ENCODE assay signal across 1 cellular context in the genomic region with DNA sequence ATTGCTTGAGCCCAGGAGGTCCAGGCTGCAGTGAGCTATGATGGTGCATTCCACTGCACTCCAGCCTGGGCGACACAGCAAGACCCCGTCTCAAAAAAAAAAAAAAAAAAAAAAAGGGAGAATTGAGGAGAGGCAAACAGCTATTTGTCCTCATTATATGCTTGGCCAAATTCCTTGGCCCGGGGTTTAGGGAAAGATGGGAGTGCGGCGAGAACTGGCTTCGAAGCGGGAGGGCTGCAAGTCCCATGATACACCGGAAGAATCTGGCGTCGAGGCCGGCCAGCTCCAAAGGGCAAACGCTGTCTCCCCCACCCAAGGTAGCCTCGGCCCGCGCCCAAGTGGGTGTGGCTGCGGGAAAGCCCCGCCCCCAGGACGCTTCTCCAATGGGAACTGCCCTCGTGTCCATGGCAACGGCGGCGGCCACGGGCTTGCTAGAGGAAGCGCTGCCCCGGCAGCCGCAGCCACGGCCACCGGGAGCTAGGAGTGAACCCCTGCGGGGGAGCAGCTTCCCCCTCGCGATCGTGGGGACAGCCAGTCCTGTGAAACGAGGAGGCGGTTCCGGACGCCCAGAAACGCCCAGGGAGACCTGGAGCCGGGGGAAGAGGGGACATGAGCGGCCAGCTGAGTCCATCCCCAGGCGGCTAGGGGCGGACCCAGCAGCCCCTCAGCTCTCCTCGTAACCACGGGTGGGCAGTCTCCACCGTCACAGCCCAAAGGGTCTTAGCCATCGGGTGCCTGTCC.
TF ChIP-seq lines count a peak whose summit lies in the region.

A gene with protein sequence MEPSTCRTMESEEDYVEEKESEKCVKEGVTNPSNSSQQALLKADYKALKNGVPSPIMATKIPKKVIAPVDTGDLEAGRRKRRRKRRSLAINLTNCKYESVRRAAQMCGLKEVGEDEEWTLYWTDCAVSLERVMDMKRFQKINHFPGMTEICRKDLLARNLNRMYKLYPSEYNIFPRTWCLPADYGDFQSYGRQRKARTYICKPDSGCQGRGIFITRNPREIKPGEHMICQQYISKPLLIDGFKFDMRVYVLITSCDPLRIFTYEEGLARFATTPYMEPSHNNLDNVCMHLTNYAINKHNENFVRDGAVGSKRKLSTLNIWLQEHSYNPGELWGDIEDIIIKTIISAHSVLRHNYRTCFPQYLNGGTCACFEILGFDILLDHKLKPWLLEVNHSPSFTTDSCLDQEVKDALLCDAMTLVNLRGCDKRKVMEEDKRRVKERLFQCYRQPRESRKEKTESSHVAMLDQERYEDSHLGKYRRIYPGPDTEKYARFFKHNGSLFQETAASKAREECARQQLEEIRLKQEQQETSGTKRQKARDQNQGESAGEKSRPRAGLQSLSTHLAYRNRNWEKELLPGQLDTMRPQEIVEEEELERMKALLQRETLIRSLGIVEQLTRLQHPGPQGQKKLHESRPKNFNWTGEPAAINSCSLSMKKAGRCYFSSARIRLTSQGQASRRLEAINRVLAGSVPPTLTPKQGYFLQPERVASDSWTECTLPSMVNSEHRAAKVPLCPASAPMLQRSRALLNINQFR (plus strand): TSS at position 434 of the 741 bp plus-strand sequence. CDS start 1,075 bp downstream, outside the sequence.

TF ChIP-seq in HepG2, 621 proteins besides CTCF, POLR2A, EP300 and RAD21 (continued from another document and continues in another):
- TF ChIP-seq, protein P1, sequence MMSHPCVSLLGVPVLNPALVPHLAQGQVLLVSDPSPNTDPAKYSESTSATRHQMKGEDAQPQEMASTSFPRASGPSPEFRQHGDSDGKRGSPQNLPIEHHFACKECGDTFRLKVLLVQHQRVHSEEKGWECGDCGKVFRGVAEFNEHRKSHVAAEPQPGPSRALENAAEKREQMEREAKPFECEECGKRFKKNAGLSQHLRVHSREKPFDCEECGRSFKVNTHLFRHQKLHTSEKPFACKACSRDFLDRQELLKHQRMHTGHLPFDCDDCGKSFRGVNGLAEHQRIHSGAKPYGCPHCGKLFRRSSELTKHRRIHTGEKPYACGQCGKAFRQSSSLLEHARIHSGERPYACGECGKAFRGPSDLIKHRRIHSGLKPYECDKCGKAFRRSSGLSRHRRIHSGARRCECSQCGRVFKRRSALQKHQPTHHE (CRISPR knock-in tag; IDR thresholded peaks at IDR 0.05; ENCODE audit: borderline replicate concordance): no peak
- TF ChIP-seq IRF2 (CRISPR knock-in tag; IDR thresholded peaks at IDR 0.05) (0 out of 2 replicates have a peak, but pooled peaks have one; percentile 40), ZNF367 (CRISPR knock-in tag; IDR thresholded peaks at IDR 0.05; ENCODE audit: borderline replicate concordance) (no peak), ETV5 (CRISPR knock-in tag; IDR thresholded peaks at IDR 0.05; ENCODE audit: borderline replicate concordance) (peak; percentile 80), NCOA2 (CRISPR knock-in tag; IDR thresholded peaks at IDR 0.05) (0 out of 2 replicates have a peak, but pooled peaks have one; percentile 33), AKAP8 (CRISPR knock-in tag; IDR thresholded peaks at IDR 0.05) (peak; percentile 50; the same call in 1 of the 2 replicates), NR2C2 (CRISPR knock-in tag; IDR thresholded peaks at IDR 0.05; ENCODE audit: borderline replicate concordance) (peak; percentile 52; the same call in 1 of the 2 replicates), ZNF781 (CRISPR knock-in tag; IDR thresholded peaks at IDR 0.05; ENCODE audit: borderline replicate concordance, not compliant biosample characterization) (peak; percentile 29), GATAD2A (CRISPR knock-in tag; IDR thresholded peaks at IDR 0.05) (peak; percentile 37; the same call in 1 of the 2 replicates), ZSCAN22 (CRISPR knock-in tag; IDR thresholded peaks at IDR 0.05) (no peak), DR1 (CRISPR knock-in tag; IDR thresholded peaks at IDR 0.05) (0 out of 2 replicates have a peak, but pooled peaks have one; percentile 52), ZNF329 (CRISPR knock-in tag; IDR thresholded peaks at IDR 0.05; ENCODE audit: low read depth) (peak; percentile 47; the same call in 1 of the 2 replicates), ATF1 (CRISPR knock-in tag; IDR thresholded peaks at IDR 0.05) (no peak), MXI1 (IDR thresholded peaks at IDR 0.05; ENCODE audit: borderline replicate concordance, low read depth, low read length) (peak; percentile 76; the same call in 1 of the 3 replicates), ZNF10 (CRISPR knock-in tag; IDR thresholded peaks at IDR 0.05; ENCODE audit: borderline replicate concordance, low read depth) (no peak), SMC3 (IDR thresholded peaks at IDR 0.05; ENCODE audit: low read length) (no peak), ZNF724P (CRISPR knock-in tag; IDR thresholded peaks at IDR 0.05; ENCODE audit: borderline replicate concordance) (no peak), HDAC6 (IDR thresholded peaks at IDR 0.05; ENCODE audit: low read depth, low read length) (no peak), NFE2 (CRISPR knock-in tag; IDR thresholded peaks at IDR 0.05) (no peak), ZNF382 (CRISPR knock-in tag; IDR thresholded peaks at IDR 0.05; ENCODE audit: borderline replicate concordance) (no peak), SMAD9 (CRISPR knock-in tag; IDR thresholded peaks at IDR 0.05) (no peak), CENPX (CRISPR knock-in tag; IDR thresholded peaks at IDR 0.05) (no peak), ZNF253 (CRISPR knock-in tag; IDR thresholded peaks at IDR 0.05; ENCODE audit: borderline replicate concordance) (no peak), ZZZ3 (CRISPR knock-in tag; IDR thresholded peaks at IDR 0.05; ENCODE audit: borderline replicate concordance) (no peak)
- TF ChIP-seq, protein P2, sequence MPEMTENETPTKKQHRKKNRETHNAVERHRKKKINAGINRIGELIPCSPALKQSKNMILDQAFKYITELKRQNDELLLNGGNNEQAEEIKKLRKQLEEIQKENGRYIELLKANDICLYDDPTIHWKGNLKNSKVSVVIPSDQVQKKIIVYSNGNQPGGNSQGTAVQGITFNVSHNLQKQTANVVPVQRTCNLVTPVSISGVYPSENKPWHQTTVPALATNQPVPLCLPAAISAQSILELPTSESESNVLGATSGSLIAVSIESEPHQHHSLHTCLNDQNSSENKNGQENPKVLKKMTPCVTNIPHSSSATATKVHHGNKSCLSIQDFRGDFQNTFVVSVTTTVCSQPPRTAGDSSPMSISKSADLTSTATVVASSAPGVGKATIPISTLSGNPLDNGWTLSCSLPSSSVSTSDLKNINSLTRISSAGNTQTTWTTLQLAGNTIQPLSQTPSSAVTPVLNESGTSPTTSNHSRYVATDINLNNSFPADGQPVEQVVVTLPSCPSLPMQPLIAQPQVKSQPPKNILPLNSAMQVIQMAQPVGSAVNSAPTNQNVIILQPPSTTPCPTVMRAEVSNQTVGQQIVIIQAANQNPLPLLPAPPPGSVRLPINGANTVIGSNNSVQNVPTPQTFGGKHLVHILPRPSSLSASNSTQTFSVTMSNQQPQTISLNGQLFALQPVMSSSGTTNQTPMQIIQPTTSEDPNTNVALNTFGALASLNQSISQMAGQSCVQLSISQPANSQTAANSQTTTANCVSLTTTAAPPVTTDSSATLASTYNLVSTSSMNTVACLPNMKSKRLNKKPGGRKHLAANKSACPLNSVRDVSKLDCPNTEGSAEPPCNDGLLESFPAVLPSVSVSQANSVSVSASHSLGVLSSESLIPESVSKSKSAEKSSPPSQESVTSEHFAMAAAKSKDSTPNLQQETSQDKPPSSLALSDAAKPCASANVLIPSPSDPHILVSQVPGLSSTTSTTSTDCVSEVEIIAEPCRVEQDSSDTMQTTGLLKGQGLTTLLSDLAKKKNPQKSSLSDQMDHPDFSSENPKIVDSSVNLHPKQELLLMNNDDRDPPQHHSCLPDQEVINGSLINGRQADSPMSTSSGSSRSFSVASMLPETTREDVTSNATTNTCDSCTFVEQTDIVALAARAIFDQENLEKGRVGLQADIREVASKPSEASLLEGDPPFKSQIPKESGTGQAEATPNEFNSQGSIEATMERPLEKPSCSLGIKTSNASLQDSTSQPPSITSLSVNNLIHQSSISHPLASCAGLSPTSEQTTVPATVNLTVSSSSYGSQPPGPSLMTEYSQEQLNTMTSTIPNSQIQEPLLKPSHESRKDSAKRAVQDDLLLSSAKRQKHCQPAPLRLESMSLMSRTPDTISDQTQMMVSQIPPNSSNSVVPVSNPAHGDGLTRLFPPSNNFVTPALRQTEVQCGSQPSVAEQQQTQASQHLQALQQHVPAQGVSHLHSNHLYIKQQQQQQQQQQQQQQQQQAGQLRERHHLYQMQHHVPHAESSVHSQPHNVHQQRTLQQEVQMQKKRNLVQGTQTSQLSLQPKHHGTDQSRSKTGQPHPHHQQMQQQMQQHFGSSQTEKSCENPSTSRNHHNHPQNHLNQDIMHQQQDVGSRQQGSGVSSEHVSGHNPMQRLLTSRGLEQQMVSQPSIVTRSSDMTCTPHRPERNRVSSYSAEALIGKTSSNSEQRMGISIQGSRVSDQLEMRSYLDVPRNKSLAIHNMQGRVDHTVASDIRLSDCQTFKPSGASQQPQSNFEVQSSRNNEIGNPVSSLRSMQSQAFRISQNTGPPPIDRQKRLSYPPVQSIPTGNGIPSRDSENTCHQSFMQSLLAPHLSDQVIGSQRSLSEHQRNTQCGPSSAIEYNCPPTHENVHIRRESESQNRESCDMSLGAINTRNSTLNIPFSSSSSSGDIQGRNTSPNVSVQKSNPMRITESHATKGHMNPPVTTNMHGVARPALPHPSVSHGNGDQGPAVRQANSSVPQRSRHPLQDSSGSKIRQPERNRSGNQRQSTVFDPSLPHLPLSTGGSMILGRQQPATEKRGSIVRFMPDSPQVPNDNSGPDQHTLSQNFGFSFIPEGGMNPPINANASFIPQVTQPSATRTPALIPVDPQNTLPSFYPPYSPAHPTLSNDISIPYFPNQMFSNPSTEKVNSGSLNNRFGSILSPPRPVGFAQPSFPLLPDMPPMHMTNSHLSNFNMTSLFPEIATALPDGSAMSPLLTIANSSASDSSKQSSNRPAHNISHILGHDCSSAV (CRISPR knock-in tag; IDR thresholded peaks at IDR 0.05; ENCODE audit: borderline replicate concordance): no peak
- TF ChIP-seq, protein P3, sequence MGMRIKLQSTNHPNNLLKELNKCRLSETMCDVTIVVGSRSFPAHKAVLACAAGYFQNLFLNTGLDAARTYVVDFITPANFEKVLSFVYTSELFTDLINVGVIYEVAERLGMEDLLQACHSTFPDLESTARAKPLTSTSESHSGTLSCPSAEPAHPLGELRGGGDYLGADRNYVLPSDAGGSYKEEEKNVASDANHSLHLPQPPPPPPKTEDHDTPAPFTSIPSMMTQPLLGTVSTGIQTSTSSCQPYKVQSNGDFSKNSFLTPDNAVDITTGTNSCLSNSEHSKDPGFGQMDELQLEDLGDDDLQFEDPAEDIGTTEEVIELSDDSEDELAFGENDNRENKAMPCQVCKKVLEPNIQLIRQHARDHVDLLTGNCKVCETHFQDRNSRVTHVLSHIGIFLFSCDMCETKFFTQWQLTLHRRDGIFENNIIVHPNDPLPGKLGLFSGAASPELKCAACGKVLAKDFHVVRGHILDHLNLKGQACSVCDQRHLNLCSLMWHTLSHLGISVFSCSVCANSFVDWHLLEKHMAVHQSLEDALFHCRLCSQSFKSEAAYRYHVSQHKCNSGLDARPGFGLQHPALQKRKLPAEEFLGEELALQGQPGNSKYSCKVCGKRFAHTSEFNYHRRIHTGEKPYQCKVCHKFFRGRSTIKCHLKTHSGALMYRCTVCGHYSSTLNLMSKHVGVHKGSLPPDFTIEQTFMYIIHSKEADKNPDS (CRISPR knock-in tag; IDR thresholded peaks at IDR 0.05): no peak
- TF ChIP-seq, protein P4, sequence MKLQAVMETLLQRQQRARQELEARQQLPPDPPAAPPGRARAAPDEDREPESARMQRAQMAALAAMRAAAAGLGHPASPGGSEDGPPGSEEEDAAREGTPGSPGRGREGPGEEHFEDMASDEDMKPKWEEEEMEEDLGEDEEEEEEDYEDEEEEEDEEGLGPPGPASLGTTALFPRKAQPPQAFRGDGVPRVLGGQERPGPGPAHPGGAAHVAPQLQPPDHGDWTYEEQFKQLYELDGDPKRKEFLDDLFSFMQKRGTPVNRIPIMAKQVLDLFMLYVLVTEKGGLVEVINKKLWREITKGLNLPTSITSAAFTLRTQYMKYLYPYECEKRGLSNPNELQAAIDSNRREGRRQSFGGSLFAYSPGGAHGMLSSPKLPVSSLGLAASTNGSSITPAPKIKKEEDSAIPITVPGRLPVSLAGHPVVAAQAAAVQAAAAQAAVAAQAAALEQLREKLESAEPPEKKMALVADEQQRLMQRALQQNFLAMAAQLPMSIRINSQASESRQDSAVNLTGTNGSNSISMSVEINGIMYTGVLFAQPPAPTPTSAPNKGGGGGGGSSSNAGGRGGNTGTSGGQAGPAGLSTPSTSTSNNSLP (IDR thresholded peaks at IDR 0.05; ENCODE audit: low read depth, low read length): no peak
- TF ChIP-seq, protein P5, sequence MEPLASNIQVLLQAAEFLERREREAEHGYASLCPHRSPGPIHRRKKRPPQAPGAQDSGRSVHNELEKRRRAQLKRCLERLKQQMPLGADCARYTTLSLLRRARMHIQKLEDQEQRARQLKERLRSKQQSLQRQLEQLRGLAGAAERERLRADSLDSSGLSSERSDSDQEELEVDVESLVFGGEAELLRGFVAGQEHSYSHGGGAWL (CRISPR knock-in tag; IDR thresholded peaks at IDR 0.05): 0 out of 2 replicates have a peak, but pooled peaks have one; percentile 27
- TF ChIP-seq, protein P6, sequence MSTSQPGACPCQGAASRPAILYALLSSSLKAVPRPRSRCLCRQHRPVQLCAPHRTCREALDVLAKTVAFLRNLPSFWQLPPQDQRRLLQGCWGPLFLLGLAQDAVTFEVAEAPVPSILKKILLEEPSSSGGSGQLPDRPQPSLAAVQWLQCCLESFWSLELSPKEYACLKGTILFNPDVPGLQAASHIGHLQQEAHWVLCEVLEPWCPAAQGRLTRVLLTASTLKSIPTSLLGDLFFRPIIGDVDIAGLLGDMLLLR (CRISPR knock-in tag; IDR thresholded peaks at IDR 0.05): peak; percentile 85
- TF ChIP-seq, protein P7, sequence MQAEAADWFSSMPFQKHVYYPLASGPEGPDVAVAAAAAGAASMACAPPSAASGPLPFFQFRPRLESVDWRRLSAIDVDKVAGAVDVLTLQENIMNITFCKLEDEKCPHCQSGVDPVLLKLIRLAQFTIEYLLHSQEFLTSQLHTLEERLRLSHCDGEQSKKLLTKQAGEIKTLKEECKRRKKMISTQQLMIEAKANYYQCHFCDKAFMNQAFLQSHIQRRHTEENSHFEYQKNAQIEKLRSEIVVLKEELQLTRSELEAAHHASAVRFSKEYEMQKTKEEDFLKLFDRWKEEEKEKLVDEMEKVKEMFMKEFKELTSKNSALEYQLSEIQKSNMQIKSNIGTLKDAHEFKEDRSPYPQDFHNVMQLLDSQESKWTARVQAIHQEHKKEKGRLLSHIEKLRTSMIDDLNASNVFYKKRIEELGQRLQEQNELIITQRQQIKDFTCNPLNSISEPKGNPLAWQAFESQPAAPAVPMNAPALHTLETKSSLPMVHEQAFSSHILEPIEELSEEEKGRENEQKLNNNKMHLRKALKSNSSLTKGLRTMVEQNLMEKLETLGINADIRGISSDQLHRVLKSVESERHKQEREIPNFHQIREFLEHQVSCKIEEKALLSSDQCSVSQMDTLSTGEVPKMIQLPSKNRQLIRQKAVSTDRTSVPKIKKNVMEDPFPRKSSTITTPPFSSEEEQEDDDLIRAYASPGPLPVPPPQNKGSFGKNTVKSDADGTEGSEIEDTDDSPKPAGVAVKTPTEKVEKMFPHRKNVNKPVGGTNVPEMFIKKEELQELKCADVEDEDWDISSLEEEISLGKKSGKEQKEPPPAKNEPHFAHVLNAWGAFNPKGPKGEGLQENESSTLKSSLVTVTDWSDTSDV (CRISPR knock-in tag; IDR thresholded peaks at IDR 0.05): no peak
- TF ChIP-seq, protein P8, sequence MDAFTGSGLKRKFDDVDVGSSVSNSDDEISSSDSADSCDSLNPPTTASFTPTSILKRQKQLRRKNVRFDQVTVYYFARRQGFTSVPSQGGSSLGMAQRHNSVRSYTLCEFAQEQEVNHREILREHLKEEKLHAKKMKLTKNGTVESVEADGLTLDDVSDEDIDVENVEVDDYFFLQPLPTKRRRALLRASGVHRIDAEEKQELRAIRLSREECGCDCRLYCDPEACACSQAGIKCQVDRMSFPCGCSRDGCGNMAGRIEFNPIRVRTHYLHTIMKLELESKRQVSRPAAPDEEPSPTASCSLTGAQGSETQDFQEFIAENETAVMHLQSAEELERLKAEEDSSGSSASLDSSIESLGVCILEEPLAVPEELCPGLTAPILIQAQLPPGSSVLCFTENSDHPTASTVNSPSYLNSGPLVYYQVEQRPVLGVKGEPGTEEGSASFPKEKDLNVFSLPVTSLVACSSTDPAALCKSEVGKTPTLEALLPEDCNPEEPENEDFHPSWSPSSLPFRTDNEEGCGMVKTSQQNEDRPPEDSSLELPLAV (CRISPR knock-in tag; conservative IDR thresholded peaks at IDR 0.05; ENCODE audit: low read depth): no peak
